8 cellular contexts compared by ENCODE assay signal in genomic region chr7:102272075-102272916, GRCh38. TPM values are rescaled to one million over a fixed set of nuclear protein-coding genes. Genes with fewer than 3 reads are reported as not detected.
DNase-seq lines count a peak whose midpoint lies in the region; ATAC-seq and TF ChIP-seq lines count a peak whose summit lies in the region.

No MANE protein-coding gene starts in this region.

- H3K4me1 ChIP-seq in ACC112 (ENCODE audit: control insufficient read depth, insufficient read depth, low read length, unreplicated experiment) = no peaks in the 10 kb centered on the region

- H3K27ac ChIP-seq in ACC112 (ENCODE audit: low read depth, low read length) = no peak overlapping the region

- H3K79me2 ChIP-seq in ACC112 (ENCODE audit: control insufficient read depth, insufficient read depth, low read length, unreplicated experiment) = no peaks in the 10 kb centered on the region

- DNase-seq in GM13977 (ENCODE audit: low spot score) (peak; percentile 86), NCI-H2107 treated with DMSO at 0.1 percent for 48 hours (lab: John Stamatoyannopoulos, UW; ENCODE audit: unreplicated experiment) (peak; percentile 42), cerebellum (ENCODE audit: low spot score) (peak; percentile 92), left lobe of liver (ENCODE audit: low spot score) (peak; percentile 79)
- peak; percentile 82 for DNase-seq in activated CD4-positive, alpha-beta T cell treated with anti-CD3 and anti-CD28 coated beads for 48 hours
- DNase-seq in stimulated activated CD4-positive, alpha-beta T cell treated with anti-CD3 and anti-CD28 coated beads, Interleukin-4, amount 100 ng/mL, for 1 hour = peak; percentile 81

- no peaks in the 10 kb centered on the region for H3K36me3 ChIP-seq in ACC112 (ENCODE audit: insufficient read depth, low read length)

- TF ChIP-seq CTCF in GM13977 (IDR thresholded peaks at IDR 0.05; ENCODE audit: extremely low read depth, insufficient read depth, missing control alignments) = peak; percentile 95

- peak; percentile 98 for ATAC-seq in left lobe of liver
- no peak for ATAC-seq in GM18873 (IDR thresholded peaks at IDR 0.05; ENCODE audit: low FRiP score, unreplicated experiment)

- no peak overlapping the region for H3K4me3 ChIP-seq in ACC112 (ENCODE audit: low read depth, low read length)

- H3K27me3 ChIP-seq in ACC112 (ENCODE audit: insufficient read depth, low read length) = no peaks in the 10 kb centered on the region

- in situ Hi-C loops in GM13977 (cut with MboI; ENCODE audit: low pct_unique_long_range_greater_than_20kb, low sequenced_read_pairs, unreplicated experiment) = no loop called here

- peak overlapping the region; percentile 52 for H2AFZ ChIP-seq in ACC112 (ENCODE audit: low read length, unreplicated experiment)

RNA-seq across cellular contexts. Expression of gene SH2B2, which starts 14.4 kb away (rescaled TPM):
- 9.9 TPM for total RNA-seq in cerebellum
- total RNA-seq in left lobe of liver = 3.0 TPM

Comparison
In these comparisons a context has a peak if more than half of its experiments do, and no peak if none do; other contexts are left out.
1. DNase-seq: peak in every context shown above with its lines; median percentile 92 in cerebellum; 86 in GM13977; 82 in activated CD4-positive, alpha-beta T cell treated with anti-CD3 and anti-CD28 coated beads for 48 hours; 81 in stimulated activated CD4-positive, alpha-beta T cell treated with anti-CD3 and anti-CD28 coated beads, Interleukin-4, amount 100 ng/mL, for 1 hour; 79 in left lobe of liver; 42 in NCI-H2107 treated with DMSO at 0.1 percent for 48 hours.